Comparison of ENCODE assay signal across 7 cellular contexts in the genomic region with DNA sequence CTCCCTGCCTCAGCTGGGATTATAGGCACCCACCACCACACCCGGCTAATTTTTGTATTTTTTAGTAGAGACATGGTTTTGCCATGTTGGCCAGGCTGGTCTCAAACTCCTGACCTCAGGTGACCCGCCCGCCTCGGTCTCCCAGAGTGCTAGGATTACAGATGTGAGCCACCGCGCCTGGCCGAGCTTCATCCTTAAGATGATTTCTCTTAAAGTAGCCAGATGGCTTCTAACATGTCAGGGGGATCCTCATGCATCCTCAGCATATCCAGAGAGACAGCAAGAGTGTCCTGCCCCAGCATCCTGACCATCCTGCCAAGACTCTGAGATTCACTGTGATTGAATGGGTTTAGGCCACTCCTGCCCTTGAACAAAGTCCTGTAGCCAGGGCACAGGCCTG. TPM values are rescaled to one million over a fixed set of nuclear protein-coding genes. Genes with fewer than 3 reads are reported as not detected.
A peak's percentile ranks its signal among the peaks of the same experiment; 100 is the strongest.
DNase-seq lines count a peak whose midpoint lies in the region; ATAC-seq and TF ChIP-seq lines count a peak whose summit lies in the region.
"Not testable (repeated sequence)": the region's sequence is repeated elsewhere in the genome, so short reads cannot be mapped to it uniquely, and the experiment has no call there.

No MANE protein-coding gene starts in this region.

- peaks cover 23% of the 10 kb centered on the region for H3K4me1 Mint-ChIP-seq in nephron

- not testable (repeated sequence) for H3K4me3 ChIP-seq in coronary artery; right cardiac atrium (ENCODE audit: low read length); gastrocnemius medialis; transverse colon

- WGBS in right cardiac atrium: 93% methylated on average over 7 of the region's 7 CpGs
- 83 to 86% methylated on average over 6 to 7 of the region's 7 CpGs for whole genome bisulfite sequencing in transverse colon (ENCODE audit: low coverage in 1 of 2), 2 donors

- not testable (repeated sequence) for TF ChIP-seq CTCF in coronary artery (IDR thresholded peaks at IDR 0.05); nephron (IDR thresholded peaks at IDR 0.05; ENCODE audit: unreplicated experiment in 3 of 3); gastrocnemius medialis (IDR thresholded peaks at IDR 0.05 in 4 of 5, conservative IDR thresholded peaks at IDR 0.05 in 1 of 5); transverse colon (IDR thresholded peaks at IDR 0.05)

- peak overlapping the region; percentile 61 to 98 (median 97) for H3K27ac Mint-ChIP-seq in nephron

- H3K27me3 Mint-ChIP-seq in nephron (ENCODE audit: low read depth): not testable (repeated sequence)

- not testable (repeated sequence) for H3K9me3 Mint-ChIP-seq in nephron

- not testable (repeated sequence) for H3K9me3 ChIP-seq in right cardiac atrium (ENCODE audit: control insufficient read depth, low read length); gastrocnemius medialis; transverse colon

- not testable (repeated sequence) for TF ChIP-seq EP300 in transverse colon (IDR thresholded peaks at IDR 0.05; ENCODE audit: low read depth)

- not testable (repeated sequence) for ATAC-seq in right cardiac atrium, gastrocnemius medialis

- H3K4me3 Mint-ChIP-seq in nephron: not testable (repeated sequence)

- peak; percentile 21 for DNase-seq in SK-N-DZ (ENCODE audit: low spot score)
- not testable (repeated sequence) for DNase-seq in coronary artery (ENCODE audit: low spot score); right cardiac atrium; gastrocnemius medialis; transverse colon
- DNase-seq in cardiac septum (ENCODE audit: low spot score): peak; percentile 36

- in situ Hi-C loops in gastrocnemius medialis (cut with MboI; ENCODE audit: low sequenced_read_pairs in 4 of 4); transverse colon (cut with MboI; ENCODE audit: low pct_ligation_motif_present in 1 of 4, low pct_unique_long_range_greater_than_20kb in 1 of 4, low sequenced_read_pairs in 3 of 4): not testable (repeated sequence)

- H3K4me1 ChIP-seq in right cardiac atrium (ENCODE audit: control insufficient read depth, insufficient read depth, low read length): peaks cover 14% of the 10 kb centered on the region
- not testable (repeated sequence) for H3K4me1 ChIP-seq in gastrocnemius medialis
- peaks cover 4 to 12% (median 8%) of the 10 kb centered on the region in 4 donors for H3K4me1 ChIP-seq in transverse colon

- TF ChIP-seq POLR2A in gastrocnemius medialis (IDR thresholded peaks at IDR 0.05); transverse colon (IDR thresholded peaks at IDR 0.05): not testable (repeated sequence)

- H3K36me3 ChIP-seq in gastrocnemius medialis, transverse colon: not testable (repeated sequence)

- intact Hi-C loops in cardiac septum (cut with DNase I); gastrocnemius medialis (cut with DNase I; ENCODE audit: low total_unique reads); transverse colon (cut with DNase I; ENCODE audit: low total_unique reads): not testable (repeated sequence)
- intact Hi-C loops in right cardiac atrium (cut with DNase I): loop anchor here in 1 of 4 donors (10.0 kb wide), 1 partner anchor 83 kb away; no protein-coding TSS in a partner anchor

- not testable (repeated sequence) for H3K27me3 ChIP-seq in right cardiac atrium (ENCODE audit: control insufficient read depth, insufficient read depth); gastrocnemius medialis; transverse colon

- not testable (repeated sequence) for H3K36me3 Mint-ChIP-seq in nephron (ENCODE audit: low read depth)

- H3K27ac ChIP-seq in coronary artery: peak overlapping the region; percentile 79 to 86
- H3K27ac ChIP-seq in right cardiac atrium (ENCODE audit: low read length): peak overlapping the region; percentile 40
- H3K27ac ChIP-seq in gastrocnemius medialis: peak overlapping the region; percentile 36 to 80 (median 70)
- H3K27ac ChIP-seq in transverse colon: peak overlapping the region; percentile 73 to 87 (median 83)

RNA-seq across cellular contexts. Expression of a gene that starts 39.5 kb away (rescaled TPM):
- polyA plus RNA-seq in SK-N-DZ (2014; cell fraction: cytosol; rRNA removed): 11.1 and 16.8 TPM in 2 replicates
- 18.0 and 21.0 TPM in 2 replicates for polyA plus RNA-seq in SK-N-DZ (2014; cell fraction: nucleus; rRNA removed)
- total RNA-seq in cardiac septum (19.7 TPM), right cardiac atrium (10 to 100 TPM; 13.2 to 23.1 (median 18.1) TPM), gastrocnemius medialis (10 to 100 TPM in 3 of 4 donors, 1 to 10 TPM in 1; 8.7 to 18.8 (median 15.1) TPM), transverse colon (100 to 1,000 TPM in 2 of 4 donors, 10 to 100 TPM in 2; 74.6 to 168 (median 94.5) TPM)
- 16.7 TPM for polyA plus RNA-seq in right cardiac atrium
